ENCODE assay signal across 12 cellular contexts in the genomic region with DNA sequence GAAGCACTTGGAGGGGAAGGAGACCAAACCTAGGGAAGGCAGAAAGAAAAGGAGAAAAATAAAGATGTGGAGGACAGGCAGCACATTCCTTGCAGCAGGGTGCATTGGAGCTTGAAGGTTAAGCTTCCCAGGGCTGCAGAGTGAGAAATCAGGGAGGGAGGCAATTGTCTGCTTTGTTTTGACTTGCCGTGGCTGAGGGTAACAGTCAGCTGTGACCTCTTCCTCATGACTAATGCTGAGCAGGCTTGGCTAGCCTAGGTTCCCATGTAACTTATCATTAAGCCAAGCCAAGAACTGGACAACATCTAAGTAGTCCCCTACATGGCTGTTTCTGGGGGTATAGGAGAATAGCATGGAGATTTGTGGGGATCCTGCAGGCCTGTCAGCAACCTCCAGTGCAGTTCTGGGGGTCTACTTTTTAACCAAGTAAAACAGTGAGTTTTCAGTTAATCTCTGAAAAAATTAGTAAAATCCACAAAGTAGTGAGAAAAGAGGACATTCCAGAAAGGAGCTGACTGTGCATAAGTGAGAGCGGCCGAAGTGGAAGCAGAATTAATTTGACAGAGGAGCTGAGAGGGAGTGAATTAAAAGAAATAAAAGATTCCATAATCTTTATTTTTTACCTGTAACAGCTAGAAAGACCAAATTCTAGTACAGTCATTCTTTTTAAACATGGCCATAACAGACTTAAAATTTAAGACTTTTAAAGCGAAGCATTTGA.
A peak's percentile ranks its signal among the peaks of the same experiment; 100 is the strongest.
DNase-seq lines count a peak whose midpoint lies in the region; ATAC-seq lines count a peak whose summit lies in the region.
"Had no signal": no experiment of that assay in that cellular context is flagged by ENCODE, and none has a peak within 500 bp of the region (broad histone marks: within the 10 kb centered on the region; RNA-seq: fewer than 3 reads in every experiment).

No MANE protein-coding gene starts in this region.

- no peaks in the 10 kb centered on the region for H3K79me1 ChIP-seq in neuronal stem cell (ENCODE audit: low read depth, low read length)

- no peak overlapping the region for H2AFZ ChIP-seq in neuronal stem cell (ENCODE audit: low read length)

- H3K27me3 ChIP-seq in neuronal stem cell (ENCODE audit: control insufficient read depth in 3 of 3, insufficient read depth in 3 of 3, low read depth in 1 of 3, low read length in 3 of 3): no peaks in the 10 kb centered on the region

- no peak overlapping the region for H3K4me2 ChIP-seq in neuronal stem cell (ENCODE audit: insufficient read depth, low read length, poor library complexity, severe bottlenecking)

- H2BK120ac ChIP-seq in neuronal stem cell (ENCODE audit: low read depth, low read length): no peak overlapping the region

- no peak overlapping the region for H3K4me3 ChIP-seq in neuronal stem cell (ENCODE audit: low read length in 2 of 2)

- H3K18ac ChIP-seq in neuronal stem cell (ENCODE audit: low read length): no peak overlapping the region

- no peak overlapping the region for H4K91ac ChIP-seq in neuronal stem cell (ENCODE audit: low read depth, low read length, poor library complexity)

- H3K14ac ChIP-seq in neuronal stem cell (ENCODE audit: low read length): no peak overlapping the region

- no peak overlapping the region for H3K23ac ChIP-seq in neuronal stem cell (ENCODE audit: low read depth, low read length, poor library complexity)

- H3K27ac ChIP-seq in neuronal stem cell (replicated peaks; ENCODE audit: low read length): no peak overlapping the region

- H2BK12ac ChIP-seq in neuronal stem cell (ENCODE audit: low read length): no peak overlapping the region

- H2BK5ac ChIP-seq in neuronal stem cell (ENCODE audit: low read length): no peak overlapping the region

- ATAC-seq in HG02678 (IDR thresholded peaks at IDR 0.05; ENCODE audit: unreplicated experiment): no peak
- ATAC-seq: activated naive CD4-positive, alpha-beta T cell treated with anti-CD3 and anti-CD28 coated beads, Interleukin-2, amount 50 U/mL, for 72 hours had no signal

- peak; percentile 92 for DNase-seq in AG08395 (ENCODE audit: low spot score)
- peak; percentile 89 for DNase-seq in NCI-H69 (lab: John Stamatoyannopoulos, UW)
- peak; percentile 91 for DNase-seq in fibroblast of peridontal ligament (ENCODE audit: extremely low read depth)
- DNase-seq in neuronal stem cell (ENCODE audit: low spot score): peak; percentile 27
- no peak for DNase-seq in NCI-H226
- no peak for DNase-seq in NCI-H1417 (lab: John Stamatoyannopoulos, UW)
- no peak for DNase-seq in activated naive CD4-positive, alpha-beta T cell treated with anti-CD3 and anti-CD28 coated beads, Interleukin-2, amount 50 U/mL, for 16 hours
- DNase-seq: DND-41; naive B cell; NK-92 treated with Interleukin-12 subunit alpha and Interleukin-12 subunit beta, amount 100 ng/mL, for 24 hours had no signal

- no peak overlapping the region for H2AK5ac ChIP-seq in neuronal stem cell (ENCODE audit: low read depth, low read length)

- peaks cover 0 to 8% of the 10 kb centered on the region in 2 donors for H3K4me1 ChIP-seq in neuronal stem cell (ENCODE audit: control insufficient read depth in 2 of 2, insufficient read depth in 1 of 2, low read depth in 1 of 2, low read length in 2 of 2)

- no peaks in the 10 kb centered on the region for H3K36me3 ChIP-seq in neuronal stem cell (replicated peaks in 1 of 2; ENCODE audit: control insufficient read depth in 2 of 2, insufficient read depth in 2 of 2, low read length in 2 of 2)

- no peaks in the 10 kb centered on the region for H3K9me3 ChIP-seq in neuronal stem cell (replicated peaks in 1 of 2; ENCODE audit: control insufficient read depth in 2 of 2, insufficient read depth in 1 of 2, low read depth in 1 of 2, low read length in 2 of 2)

- no peak overlapping the region for H3K4ac ChIP-seq in neuronal stem cell (ENCODE audit: low read length)

- no peak overlapping the region for H3K9ac ChIP-seq in neuronal stem cell (ENCODE audit: low read depth, low read length, poor library complexity)

- no peak overlapping the region for H2BK15ac ChIP-seq in neuronal stem cell (ENCODE audit: low read length)

- no peak overlapping the region for H4K8ac ChIP-seq in neuronal stem cell (ENCODE audit: low read depth, low read length)

- WGBS in neuronal stem cell (ENCODE audit: extremely low coverage in 2 of 2, insufficient read length in 2 of 2, insufficient replicate concordance in 1 of 2), 2 donors: no CpG with 5 or more reads among the region's 4 CpGs

Comparison
In these comparisons a context has a peak if more than half of its experiments do, and no peak if none do; other contexts are left out.
1. DNase-seq: peak in AG08395 (single experiment), NCI-H69 (single experiment), fibroblast of peridontal ligament (single experiment) and neuronal stem cell (single experiment); none in NCI-H226 (single experiment), NCI-H1417 (0 of 3) and activated naive CD4-positive, alpha-beta T cell treated with anti-CD3 and anti-CD28 coated beads, Interleukin-2, amount 50 U/mL, for 16 hours (single experiment).